14 cellular contexts compared by ENCODE assay signal in genomic region chr15:78949461-78949860, GRCh38.
"Had no signal": no experiment of that assay in that cellular context is flagged by ENCODE, and none has a peak within 500 bp of the region (broad histone marks: within the 10 kb centered on the region; RNA-seq: fewer than 3 reads in every experiment).

No MANE protein-coding gene starts in this region.

- H3K27me3 ChIP-seq: pancreas, vagina had no signal

- H3K4me3 ChIP-seq: neural progenitor cell, pancreas, skin epidermis, thoracic aorta, vagina had no signal

- H3K27ac ChIP-seq: neural progenitor cell, skin epidermis, thoracic aorta, vagina had no signal

- H3K36me3 Mint-ChIP-seq: neural progenitor cell had no signal

- H3K9me3 ChIP-seq: pancreas, thoracic aorta, vagina had no signal

- H3K36me3 ChIP-seq: neural progenitor cell, pancreas, thoracic aorta, vagina, WERI-Rb-1 had no signal

- ATAC-seq: stimulated activated naive CD8-positive, alpha-beta T cell treated with anti-CD3 and anti-CD28 coated beads, Interleukin-15, amount 100 ng/mL, for 72 hours had no signal

- H3K27ac Mint-ChIP-seq: activated T-helper 1 cell treated with anti-CD3 and anti-CD28 coated beads, Interleukin-12 subunit alpha, Interleukin-12 subunit beta, Interleukin-2, Interleukin-4 antibody, amounts not matched to agents 30 ng/mL and 10 ng/mL and 1 ng/mL, durations not matched to agents 14 hours and 24 hours and 36 hours; neural progenitor cell; stimulated activated naive CD8-positive, alpha-beta T cell treated with anti-CD3 and anti-CD28 coated beads, Interleukin-15, amount 100 ng/mL, for 72 hours had no signal

- DNase-seq: activated CD4-positive, alpha-beta T cell treated with anti-CD3 and anti-CD28 coated beads for 4 hours; activated naive CD4-positive, alpha-beta T cell; foreskin melanocyte; head of caudate nucleus; left ventricle myocardium superior; stimulated activated CD4-positive, alpha-beta T cell treated with anti-CD3 and anti-CD28 coated beads, Interleukin-4, amount 100 ng/mL, for 4 hours; stimulated activated naive CD8-positive, alpha-beta T cell treated with anti-CD3 and anti-CD28 coated beads, Interleukin-15, amount 100 ng/mL, for 72 hours; WERI-Rb-1 had no signal

- H3K9me3 Mint-ChIP-seq: activated T-helper 1 cell treated with anti-CD3 and anti-CD28 coated beads, Interleukin-12 subunit alpha, Interleukin-12 subunit beta, Interleukin-2, Interleukin-4 antibody, amounts not matched to agents 30 ng/mL and 10 ng/mL and 1 ng/mL, durations not matched to agents 14 hours and 24 hours and 36 hours; neural progenitor cell; stimulated activated naive CD8-positive, alpha-beta T cell treated with anti-CD3 and anti-CD28 coated beads, Interleukin-15, amount 100 ng/mL, for 72 hours had no signal

- H3K4me3 Mint-ChIP-seq: activated T-helper 1 cell treated with anti-CD3 and anti-CD28 coated beads, Interleukin-12 subunit alpha, Interleukin-12 subunit beta, Interleukin-2, Interleukin-4 antibody, amounts not matched to agents 30 ng/mL and 10 ng/mL and 1 ng/mL, durations not matched to agents 14 hours and 24 hours and 36 hours; neural progenitor cell; stimulated activated naive CD8-positive, alpha-beta T cell treated with anti-CD3 and anti-CD28 coated beads, Interleukin-15, amount 100 ng/mL, for 72 hours had no signal
